In genomic region chr6:36957773-36958271, GRCh38 we compare ENCODE assay signal across 22 cellular contexts. TPM values are rescaled to one million over a fixed set of nuclear protein-coding genes. Genes with fewer than 3 reads are reported as not detected.
DNase-seq lines count a peak whose midpoint lies in the region; ATAC-seq and TF ChIP-seq lines count a peak whose summit lies in the region.
"Had no signal": no experiment of that assay in that cellular context is flagged by ENCODE, and none has a peak within 500 bp of the region (broad histone marks: within the 10 kb centered on the region; RNA-seq: fewer than 3 reads in every experiment).

No MANE protein-coding gene starts in this region.

- peak; percentile 20 for DNase-seq in activated T-cell treated with anti-CD3 and anti-CD28 coated beads, Interleukin-2, amount 50 U/mL, for 24 hours
- no peak for DNase-seq in activated T-cell treated with anti-CD3 and anti-CD28 coated beads, Interleukin-2, amount 50 U/mL, for 48 hours
- DNase-seq in CD4-positive, alpha-beta T cell: peak in 1 of 10 experiments; percentile 12
- DNase-seq in body of pancreas: peak in 3 of 4 donors; percentile 45 to 88 (median 54)
- DNase-seq in posterior vena cava (ENCODE audit: low spot score): peak; percentile 72
- DNase-seq in caudate nucleus (lab: John Stamatoyannopoulos, UW): no peak
- no peak for DNase-seq in activated CD8-positive, alpha-beta T cell treated with anti-CD3 and anti-CD28 coated beads, Interleukin-2, amount 10 ng/mL, durations not matched to agents 7 days and 5 days
- no peak for DNase-seq in GM10248 (ENCODE audit: extremely low spot score)
- DNase-seq: DND-41, HFFc6, NCI-H1048, NCI-H146, NCI-H2081, NCI-H510A treated with DMSO at 0.1 percent for 48 hours, Peyer's patch, SHP77 had no signal

- TF ChIP-seq CTCF in CD4-positive, alpha-beta T cell (IDR thresholded peaks at IDR 0.05): no peak
- TF ChIP-seq CTCF in body of pancreas (IDR thresholded peaks at IDR 0.05) (no peak), GM10248 (IDR thresholded peaks at IDR 0.05; ENCODE audit: control extremely low read depth, extremely low read depth, low read depth, missing control alignments) (no peak)

- no peak overlapping the region for H3K4me3 Mint-ChIP-seq in activated T-cell treated with anti-CD3 and anti-CD28 coated beads, Interleukin-2, amount 50 U/mL, for 24 hours
- H3K4me3 Mint-ChIP-seq in CD4-positive, alpha-beta T cell: no peak overlapping the region
- no peak overlapping the region for H3K4me3 Mint-ChIP-seq in activated CD8-positive, alpha-beta T cell treated with anti-CD3 and anti-CD28 coated beads, Interleukin-2, amount 10 ng/mL, durations not matched to agents 7 days and 5 days
- H3K4me3 Mint-ChIP-seq: HFFc6 had no signal

- H3K4me1 Mint-ChIP-seq in activated T-cell treated with anti-CD3 and anti-CD28 coated beads, Interleukin-2, amount 50 U/mL, for 24 hours (ENCODE audit: low read depth): peaks cover 56% of the 10 kb centered on the region
- peaks cover 61% of the 10 kb centered on the region for H3K4me1 Mint-ChIP-seq in CD4-positive, alpha-beta T cell (ENCODE audit: low read depth)
- peaks cover 46% of the 10 kb centered on the region for H3K4me1 Mint-ChIP-seq in activated CD8-positive, alpha-beta T cell treated with anti-CD3 and anti-CD28 coated beads, Interleukin-2, amount 10 ng/mL, durations not matched to agents 7 days and 5 days (ENCODE audit: low read depth)

- ATAC-seq in CD4-positive, alpha-beta T cell (ENCODE audit: poor library complexity): no peak
- peak; percentile 47 for ATAC-seq in body of pancreas
- ATAC-seq in activated CD8-positive, alpha-beta T cell treated with anti-CD3 and anti-CD28 coated beads, Interleukin-2, amount 10 ng/mL, durations not matched to agents 7 days and 5 days: no peak
- ATAC-seq: GM12878, HepG2 had no signal

- no peak overlapping the region for H3K4me3 ChIP-seq in body of pancreas
- H3K4me3 ChIP-seq: GM12878, Peyer's patch had no signal

- no peaks in the 10 kb centered on the region for H3K9me3 Mint-ChIP-seq in activated T-cell treated with anti-CD3 and anti-CD28 coated beads, Interleukin-2, amount 50 U/mL, for 24 hours
- H3K9me3 Mint-ChIP-seq in CD4-positive, alpha-beta T cell: no peaks in the 10 kb centered on the region
- H3K9me3 Mint-ChIP-seq in activated CD8-positive, alpha-beta T cell treated with anti-CD3 and anti-CD28 coated beads, Interleukin-2, amount 10 ng/mL, durations not matched to agents 7 days and 5 days (ENCODE audit: insufficient read depth): no peaks in the 10 kb centered on the region
- H3K9me3 Mint-ChIP-seq: HFFc6 had no signal

- H3K27me3 ChIP-seq in CD4-positive, alpha-beta T cell (ENCODE audit: control insufficient read depth, insufficient read depth, low read length): no peaks in the 10 kb centered on the region
- H3K27me3 ChIP-seq in body of pancreas: no peaks in the 10 kb centered on the region
- H3K27me3 ChIP-seq: Peyer's patch had no signal

- H3K27me3 Mint-ChIP-seq in activated T-cell treated with anti-CD3 and anti-CD28 coated beads, Interleukin-2, amount 50 U/mL, for 24 hours: no peaks in the 10 kb centered on the region
- no peaks in the 10 kb centered on the region for H3K27me3 Mint-ChIP-seq in CD4-positive, alpha-beta T cell
- peaks cover 13% of the 10 kb centered on the region for H3K27me3 Mint-ChIP-seq in activated CD8-positive, alpha-beta T cell treated with anti-CD3 and anti-CD28 coated beads, Interleukin-2, amount 10 ng/mL, durations not matched to agents 7 days and 5 days (ENCODE audit: low read depth)

- 32 to 74% methylated on average over 3 to 9 of the region's 9 CpGs for WGBS in body of pancreas, 2 donors

- no peaks in the 10 kb centered on the region for H3K36me3 Mint-ChIP-seq in activated T-cell treated with anti-CD3 and anti-CD28 coated beads, Interleukin-2, amount 50 U/mL, for 24 hours (ENCODE audit: low read depth)
- H3K36me3 Mint-ChIP-seq in CD4-positive, alpha-beta T cell (ENCODE audit: low read depth): peaks cover 3% of the 10 kb centered on the region
- H3K36me3 Mint-ChIP-seq in activated CD8-positive, alpha-beta T cell treated with anti-CD3 and anti-CD28 coated beads, Interleukin-2, amount 10 ng/mL, durations not matched to agents 7 days and 5 days (ENCODE audit: low read depth): no peaks in the 10 kb centered on the region

- no peak for TF ChIP-seq POLR2A in body of pancreas (IDR thresholded peaks at IDR 0.05)

- peaks cover 8% of the 10 kb centered on the region for H3K4me1 ChIP-seq in body of pancreas

- CTCF ChIA-PET in CD4-positive, alpha-beta T cell (lab: Charles Lee): no interaction called here
- CTCF ChIA-PET in activated CD8-positive, alpha-beta T cell treated with anti-CD3 and anti-CD28 coated beads, Interleukin-2, amount 10 ng/mL, durations not matched to agents 7 days and 5 days (lab: Charles Lee): interaction anchor here (4.9 kb wide), 1 partner anchor 60 kb away, joined by 31 read pairs; no protein-coding TSS in a partner anchor
- CTCF ChIA-PET in GM10248 (lab: Yijun Ruan, JAX): interaction anchor here (4.1 kb wide), 1 partner anchor 8 kb away, joined by 15 read pairs; no protein-coding TSS in a partner anchor

- H3K27ac Mint-ChIP-seq in activated T-cell treated with anti-CD3 and anti-CD28 coated beads, Interleukin-2, amount 50 U/mL, for 24 hours: no peak overlapping the region
- peak overlapping the region; percentile 83 for H3K27ac Mint-ChIP-seq in CD4-positive, alpha-beta T cell
- no peak overlapping the region for H3K27ac Mint-ChIP-seq in activated CD8-positive, alpha-beta T cell treated with anti-CD3 and anti-CD28 coated beads, Interleukin-2, amount 10 ng/mL, durations not matched to agents 7 days and 5 days
- H3K27ac Mint-ChIP-seq: HFFc6 had no signal

- no peak overlapping the region for H3K27ac ChIP-seq in CD4-positive, alpha-beta T cell (ENCODE audit: low read depth, low read length)
- H3K27ac ChIP-seq in body of pancreas: peak overlapping the region in 1 of 4 donors; percentile 29
- H3K27ac ChIP-seq in caudate nucleus (ENCODE audit: low read depth, low read length): no peak overlapping the region
- H3K27ac ChIP-seq: KMS-11, Peyer's patch had no signal

- POLR2A ChIA-PET in CD4-positive, alpha-beta T cell (lab: Charles Lee): interaction anchor here (3.7 to 4.1 kb wide), 2 partner anchors 9 to 28 kb away, joined by 19 to 26 read pairs; partner anchors contain the start of gene MTCH1
- POLR2A ChIA-PET in activated CD8-positive, alpha-beta T cell treated with anti-CD3 and anti-CD28 coated beads, Interleukin-2, amount 10 ng/mL, durations not matched to agents 7 days and 5 days (lab: Charles Lee): no interaction called here
- POLR2A ChIA-PET in GM10248 (lab: Yijun Ruan, JAX): no interaction called here

- intact Hi-C loops in CD4-positive, alpha-beta T cell (cut with DNase I, micrococcal nuclease): loop anchor here (5.0 kb wide), 2 partner anchors 41 to 46 kb away; no protein-coding TSS in a partner anchor
- intact Hi-C loops in body of pancreas (cut with DNase I): no loop called here
- intact Hi-C loops in posterior vena cava (cut with DNase I): no loop called here

- H3K36me3 ChIP-seq in body of pancreas (replicated peaks in 1 of 2; ENCODE audit: insufficient read depth in 1 of 2, low read depth in 2 of 2): no peaks in the 10 kb centered on the region
- H3K36me3 ChIP-seq: Peyer's patch had no signal

- H3K9me3 ChIP-seq in CD4-positive, alpha-beta T cell (ENCODE audit: control insufficient read depth, low read length): no peaks in the 10 kb centered on the region
- no peaks in the 10 kb centered on the region for H3K9me3 ChIP-seq in body of pancreas
- H3K9me3 ChIP-seq: Peyer's patch had no signal

RNA-seq across cellular contexts. Expression of gene PI16, which starts 3.3 kb away (rescaled TPM):
- 1 to 10 TPM; 5.2 to 7.8 TPM for total RNA-seq in CD4-positive, alpha-beta T cell
- total RNA-seq in body of pancreas (1 to 10 TPM in 1 of 2 donors, under 1 TPM in 1; 0.33 to 3.1 TPM), posterior vena cava (100 to 1,000 TPM in 1 of 2 donors, 10 to 100 TPM in 1; 51.4 to 221 TPM)
- under 1 TPM in 1 of 2 experiments, not detected in 1; 0.63 TPM for total RNA-seq in activated CD8-positive, alpha-beta T cell treated with anti-CD3 and anti-CD28 coated beads, Interleukin-2, amount 10 ng/mL, durations not matched to agents 7 days and 5 days
- total RNA-seq: GM12878, H1, HepG2, HFFc6, M059J had no signal

RNA-seq across cellular contexts. Expression of gene MTCH1, which starts 28.2 kb away (rescaled TPM):
- total RNA-seq in CD4-positive, alpha-beta T cell: 100 to 1,000 TPM; 231 to 239 TPM
- total RNA-seq in body of pancreas (100 to 1,000 TPM; 152 to 198 TPM), posterior vena cava (100 to 1,000 TPM; 148 to 150 TPM)
- total RNA-seq in activated CD8-positive, alpha-beta T cell treated with anti-CD3 and anti-CD28 coated beads, Interleukin-2, amount 10 ng/mL, durations not matched to agents 7 days and 5 days: 100 to 1,000 TPM; 117 to 122 TPM

RNA-seq across cellular contexts. Expression of gene FGD2, which starts 47.6 kb away (rescaled TPM):
- 1 to 10 TPM; 1.2 TPM for total RNA-seq in CD4-positive, alpha-beta T cell
- 10 to 100 TPM; 10.1 to 11.9 TPM for total RNA-seq in body of pancreas
- total RNA-seq in posterior vena cava: 10 to 100 TPM; 23.2 to 35.5 TPM
- total RNA-seq in activated CD8-positive, alpha-beta T cell treated with anti-CD3 and anti-CD28 coated beads, Interleukin-2, amount 10 ng/mL, durations not matched to agents 7 days and 5 days: 10 to 100 TPM; 10.1 to 12.1 TPM
- total RNA-seq: A172, HepG2, HFFc6, M059J had no signal

Comparison
In these comparisons a context has a peak if more than half of its experiments do, and no peak if none do; other contexts are left out.
1. DNase-seq: peak in activated T-cell treated with anti-CD3 and anti-CD28 coated beads, Interleukin-2, amount 50 U/mL, for 24 hours (single experiment), body of pancreas (3 of 4) and posterior vena cava (single experiment); none in activated T-cell treated with anti-CD3 and anti-CD28 coated beads, Interleukin-2, amount 50 U/mL, for 48 hours (0 of 2), caudate nucleus (0 of 61), activated CD8-positive, alpha-beta T cell treated with anti-CD3 and anti-CD28 coated beads, Interleukin-2, amount 10 ng/mL, durations not matched to agents 7 days and 5 days (single experiment) and GM10248 (single experiment).
2. RNA of gene PI16, which starts 3.3 kb away (total RNA-seq): 51.4 to 221 TPM in posterior vena cava; 5.2 to 7.8 TPM in CD4-positive, alpha-beta T cell, 0.33 to 3.1 TPM in body of pancreas and 0.63 TPM in activated CD8-positive, alpha-beta T cell treated with anti-CD3 and anti-CD28 coated beads, Interleukin-2, amount 10 ng/mL, durations not matched to agents 7 days and 5 days; every median in the first group is over 4 times any median in the second.
3. RNA of gene FGD2, which starts 47.6 kb away (total RNA-seq): 23.2 to 35.5 TPM in posterior vena cava, 10.1 to 12.1 TPM in activated CD8-positive, alpha-beta T cell treated with anti-CD3 and anti-CD28 coated beads, Interleukin-2, amount 10 ng/mL, durations not matched to agents 7 days and 5 days and 10.1 to 11.9 TPM in body of pancreas; 1.2 TPM in CD4-positive, alpha-beta T cell; every median in the first group is over 4 times any median in the second.
4. intact Hi-C loops: an anchor here in CD4-positive, alpha-beta T cell (5.0 kb wide); none called in body of pancreas and posterior vena cava.